ENCODE assay signal across 15 cellular contexts in the genomic region with DNA sequence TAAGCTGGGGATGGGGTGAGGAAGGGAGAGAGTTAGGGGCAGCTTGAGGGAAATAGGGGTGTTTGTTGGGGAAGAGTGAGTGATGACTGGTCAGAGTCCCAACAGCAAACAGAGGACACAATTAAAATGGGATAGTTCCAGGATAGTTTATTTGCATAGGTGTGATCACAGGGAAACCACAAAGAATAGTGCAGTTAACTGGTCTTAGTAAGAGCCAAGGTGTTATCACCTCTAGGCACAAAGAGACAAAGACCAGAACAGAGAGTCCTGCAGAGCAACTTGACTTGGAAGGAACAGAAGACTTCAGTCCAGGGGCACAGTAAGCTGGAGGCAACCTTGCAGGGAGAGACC.
"Had no signal": no experiment of that assay in that cellular context is flagged by ENCODE, and none has a peak within 500 bp of the region (broad histone marks: within the 10 kb centered on the region; RNA-seq: fewer than 3 reads in every experiment).

No MANE protein-coding gene starts in this region.

- H3K4me1 Mint-ChIP-seq: activated CD4-positive, alpha-beta memory T cell treated with anti-CD3 and anti-CD28 coated beads, Interleukin-2, amount 10 ng/mL, durations not matched to agents 7 days and 5 days; activated CD4-positive, alpha-beta T cell treated with anti-CD3 and anti-CD28 coated beads for 36 hours; activated naive CD4-positive, alpha-beta T cell treated with anti-CD3 and anti-CD28 coated beads, Interleukin-2, amount 10 ng/mL, durations not matched to agents 7 days and 5 days; stimulated activated memory B cell treated with anti-CD40 and anti-IgM and Interleukin-4, amounts not matched to agents 10 μg/mL and 1 μg/mL and 100 μg/mL, for 72 hours had no signal

- H3K27ac ChIP-seq: ascending aorta had no signal

- DNase-seq: activated CD4-positive, alpha-beta memory T cell treated with anti-CD3 and anti-CD28 coated beads, Interleukin-2, amount 10 ng/mL, durations not matched to agents 7 days and 5 days; activated CD4-positive, alpha-beta T cell treated with anti-CD3 and anti-CD28 coated beads for 36 hours; activated naive CD4-positive, alpha-beta T cell treated with anti-CD3 and anti-CD28 coated beads, Interleukin-2, amount 10 ng/mL, durations not matched to agents 7 days and 5 days; activated T-cell treated with anti-CD3 and anti-CD28 coated beads, Interleukin-2, amount 50 U/mL, for 24 hours; dermis blood vessel endothelial cell; erythroblast; heart right ventricle; stimulated activated CD4-positive, alpha-beta T cell treated with anti-CD3 and anti-CD28 coated beads, Interleukin-2, amount 100 ng/mL, for 48 hours; T-helper 17 cell; uterus had no signal

- H3K27me3 ChIP-seq: ascending aorta, gastroesophageal sphincter, heart right ventricle, uterus had no signal

- FAIRE-seq: bronchial epithelial cell had no signal

- H3K27me3 Mint-ChIP-seq: activated CD4-positive, alpha-beta T cell treated with anti-CD3 and anti-CD28 coated beads for 36 hours; activated T-cell treated with anti-CD3 and anti-CD28 coated beads, Interleukin-2, amount 50 U/mL, for 24 hours; stimulated activated memory B cell treated with anti-CD40 and anti-IgM and Interleukin-4, amounts not matched to agents 10 μg/mL and 1 μg/mL and 100 μg/mL, for 72 hours had no signal

- H3K9me3 Mint-ChIP-seq: activated CD4-positive, alpha-beta memory T cell treated with anti-CD3 and anti-CD28 coated beads, Interleukin-2, amount 10 ng/mL, durations not matched to agents 7 days and 5 days; activated naive CD4-positive, alpha-beta T cell treated with anti-CD3 and anti-CD28 coated beads, Interleukin-2, amount 10 ng/mL, durations not matched to agents 7 days and 5 days; activated T-cell treated with anti-CD3 and anti-CD28 coated beads, Interleukin-2, amount 50 U/mL, for 24 hours; natural killer cell treated with Interleukin-12 subunit alpha and Interleukin-12 subunit beta and Interleukin-15 and Interleukin-18, amount 100 ng/mL, for 72 hours; stimulated activated memory B cell treated with anti-CD40 and anti-IgM and Interleukin-4, amounts not matched to agents 10 μg/mL and 1 μg/mL and 100 μg/mL, for 72 hours had no signal

- H3K4me3 Mint-ChIP-seq: activated CD4-positive, alpha-beta memory T cell treated with anti-CD3 and anti-CD28 coated beads, Interleukin-2, amount 10 ng/mL, durations not matched to agents 7 days and 5 days; activated CD4-positive, alpha-beta T cell treated with anti-CD3 and anti-CD28 coated beads for 36 hours; activated naive CD4-positive, alpha-beta T cell treated with anti-CD3 and anti-CD28 coated beads, Interleukin-2, amount 10 ng/mL, durations not matched to agents 7 days and 5 days; activated T-cell treated with anti-CD3 and anti-CD28 coated beads, Interleukin-2, amount 50 U/mL, for 24 hours; natural killer cell treated with Interleukin-12 subunit alpha and Interleukin-12 subunit beta and Interleukin-15 and Interleukin-18, amount 100 ng/mL, for 72 hours; stimulated activated memory B cell treated with anti-CD40 and anti-IgM and Interleukin-4, amounts not matched to agents 10 μg/mL and 1 μg/mL and 100 μg/mL, for 72 hours; T-helper 17 cell had no signal

- H3K36me3 ChIP-seq: ascending aorta, gastroesophageal sphincter, heart right ventricle, uterus had no signal

- H3K4me1 ChIP-seq: ascending aorta, gastroesophageal sphincter, uterus had no signal

- H3K27ac Mint-ChIP-seq: activated CD4-positive, alpha-beta memory T cell treated with anti-CD3 and anti-CD28 coated beads, Interleukin-2, amount 10 ng/mL, durations not matched to agents 7 days and 5 days; activated CD4-positive, alpha-beta T cell treated with anti-CD3 and anti-CD28 coated beads for 36 hours; activated naive CD4-positive, alpha-beta T cell treated with anti-CD3 and anti-CD28 coated beads, Interleukin-2, amount 10 ng/mL, durations not matched to agents 7 days and 5 days; activated T-cell treated with anti-CD3 and anti-CD28 coated beads, Interleukin-2, amount 50 U/mL, for 24 hours; natural killer cell treated with Interleukin-12 subunit alpha and Interleukin-12 subunit beta and Interleukin-15 and Interleukin-18, amount 100 ng/mL, for 72 hours; stimulated activated memory B cell treated with anti-CD40 and anti-IgM and Interleukin-4, amounts not matched to agents 10 μg/mL and 1 μg/mL and 100 μg/mL, for 72 hours; T-helper 17 cell had no signal

- H3K4me3 ChIP-seq: ascending aorta, gastroesophageal sphincter, heart right ventricle, uterus had no signal

- H3K36me3 Mint-ChIP-seq: activated naive CD4-positive, alpha-beta T cell treated with anti-CD3 and anti-CD28 coated beads, Interleukin-2, amount 10 ng/mL, durations not matched to agents 7 days and 5 days; natural killer cell treated with Interleukin-12 subunit alpha and Interleukin-12 subunit beta and Interleukin-15 and Interleukin-18, amount 100 ng/mL, for 72 hours; stimulated activated memory B cell treated with anti-CD40 and anti-IgM and Interleukin-4, amounts not matched to agents 10 μg/mL and 1 μg/mL and 100 μg/mL, for 72 hours had no signal

- ATAC-seq: activated CD4-positive, alpha-beta T cell treated with anti-CD3 and anti-CD28 coated beads for 36 hours; natural killer cell treated with Interleukin-12 subunit alpha and Interleukin-12 subunit beta and Interleukin-15 and Interleukin-18, amount 100 ng/mL, for 72 hours; stimulated activated memory B cell treated with anti-CD40 and anti-IgM and Interleukin-4, amounts not matched to agents 10 μg/mL and 1 μg/mL and 100 μg/mL, for 72 hours; T-helper 17 cell had no signal

- H3K9me3 ChIP-seq: ascending aorta, gastroesophageal sphincter, heart right ventricle, uterus had no signal
